ENCODE assay signal across 8 cellular contexts in the genomic region with DNA sequence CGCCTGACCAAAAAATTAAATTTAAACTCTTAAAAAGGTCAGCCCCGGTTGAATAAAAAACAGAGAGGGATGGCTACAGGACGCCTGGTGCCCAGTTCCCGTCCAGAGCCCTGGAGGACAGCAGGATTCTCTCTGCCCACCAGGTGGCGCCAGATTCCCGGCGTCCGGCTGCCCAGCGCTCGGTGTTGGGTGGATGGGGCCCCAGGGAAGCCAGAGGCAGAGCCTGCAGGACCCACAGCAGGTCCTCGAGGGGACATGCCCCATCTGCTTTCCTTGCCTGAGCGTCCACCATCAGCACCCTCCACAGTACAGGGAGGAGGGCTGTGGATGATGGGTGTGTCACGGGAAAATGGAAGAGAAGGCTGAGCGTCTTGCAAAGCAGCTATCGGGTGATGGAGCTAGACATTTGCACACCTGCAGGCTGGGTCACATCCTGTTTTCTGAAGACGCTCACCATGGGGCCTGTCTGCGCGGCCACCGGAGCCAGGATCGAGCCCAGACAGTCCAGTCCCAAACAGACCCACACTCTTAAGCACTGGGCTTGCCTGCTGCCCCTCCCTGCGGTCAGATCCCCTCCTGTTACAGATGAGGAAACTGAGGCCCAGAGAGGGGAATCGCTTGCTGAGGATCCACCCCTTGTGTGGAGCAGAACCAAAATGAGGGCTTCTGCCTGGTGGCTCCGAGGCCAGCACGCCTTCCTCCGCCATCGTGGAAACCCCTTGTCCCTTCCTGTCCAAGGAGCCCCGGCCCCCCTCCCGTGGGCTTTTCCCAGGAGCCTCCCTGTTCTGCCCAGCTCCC. TPM values are rescaled to one million over a fixed set of nuclear protein-coding genes. Genes with fewer than 3 reads are reported as not detected.
A peak's percentile ranks its signal among the peaks of the same experiment; 100 is the strongest.
DNase-seq lines count a peak whose midpoint lies in the region; ATAC-seq lines count a peak whose summit lies in the region.

No MANE protein-coding gene starts in this region.

- no peak overlapping the region for H4K8ac ChIP-seq in mesendoderm (ENCODE audit: low read depth, low read length)

- CTCF ChIA-PET in activated CD4-positive, alpha-beta memory T cell treated with anti-CD3 and anti-CD28 coated beads, Interleukin-2, amount 10 ng/mL, durations not matched to agents 7 days and 5 days (lab: Charles Lee): interaction anchor here (0.6 to 7.0 kb wide), 25 partner anchors 8 to 358 kb away, joined by 3 to 115 read pairs (median 4); a partner anchor contains a TSS

- H3K4me2 ChIP-seq in mesendoderm (ENCODE audit: low read length): no peak overlapping the region

- H3K18ac ChIP-seq in mesendoderm (ENCODE audit: low read length): peak overlapping the region; percentile 8

- H3K79me2 ChIP-seq in mesendoderm (ENCODE audit: control insufficient read depth, insufficient read depth, low read length): no peaks in the 10 kb centered on the region

- no peak overlapping the region for H2BK5ac ChIP-seq in mesendoderm (ENCODE audit: low read length)

- peak overlapping the region; percentile 44 for H3K4me3 Mint-ChIP-seq in activated CD4-positive, alpha-beta memory T cell treated with anti-CD3 and anti-CD28 coated beads, Interleukin-2, amount 10 ng/mL, durations not matched to agents 7 days and 5 days

- ATAC-seq in HG03103 (IDR thresholded peaks at IDR 0.05; ENCODE audit: low read depth, unreplicated experiment) (peak; percentile 69), GM18502 (IDR thresholded peaks at IDR 0.05; ENCODE audit: poor library complexity, unreplicated experiment) (no peak)

- no peak overlapping the region for H2AK5ac ChIP-seq in mesendoderm (ENCODE audit: low read length)

- H2BK15ac ChIP-seq in mesendoderm (replicated peaks; ENCODE audit: low read depth): no peak overlapping the region

- H4K5ac ChIP-seq in mesendoderm (ENCODE audit: low read length): no peak overlapping the region

- WGBS in mesendoderm (ENCODE audit: extremely low coverage, insufficient coverage, low lambda C conversion rate): no CpG with 5 or more reads among the region's 28 CpGs

- peak overlapping the region; percentile 18 for H2BK120ac ChIP-seq in mesendoderm (ENCODE audit: low read depth, low read length)

- H3K79me1 ChIP-seq in mesendoderm (ENCODE audit: low read length): no peaks in the 10 kb centered on the region

- H3K4ac ChIP-seq in mesendoderm (ENCODE audit: low read depth, low read length): peak overlapping the region; percentile 23

- no peaks in the 10 kb centered on the region for H3K9me3 Mint-ChIP-seq in activated CD4-positive, alpha-beta memory T cell treated with anti-CD3 and anti-CD28 coated beads, Interleukin-2, amount 10 ng/mL, durations not matched to agents 7 days and 5 days

- no peak overlapping the region for H3K4me3 ChIP-seq in mesendoderm (ENCODE audit: low read length)

- H3K27me3 ChIP-seq in mesendoderm (ENCODE audit: insufficient read depth, low read length, poor library complexity): no peaks in the 10 kb centered on the region

- H3K27ac Mint-ChIP-seq in activated CD4-positive, alpha-beta memory T cell treated with anti-CD3 and anti-CD28 coated beads, Interleukin-2, amount 10 ng/mL, durations not matched to agents 7 days and 5 days: no peak overlapping the region

- POLR2A ChIA-PET in activated CD4-positive, alpha-beta memory T cell treated with anti-CD3 and anti-CD28 coated beads, Interleukin-2, amount 10 ng/mL, durations not matched to agents 7 days and 5 days (lab: Charles Lee): interaction anchor here (0.6 to 9.8 kb wide), 5 partner anchors 9 to 146 kb away, joined by 3 to 134 read pairs (median 4); a partner anchor contains a TSS

- peaks cover 15% of the 10 kb centered on the region for H3K4me1 ChIP-seq in mesendoderm (ENCODE audit: control insufficient read depth, low read depth, low read length)

- peak overlapping the region; percentile 40 for H3K27ac ChIP-seq in mesendoderm (ENCODE audit: low read depth, low read length)

- peaks cover 26% of the 10 kb centered on the region for H3K27me3 Mint-ChIP-seq in activated CD4-positive, alpha-beta memory T cell treated with anti-CD3 and anti-CD28 coated beads, Interleukin-2, amount 10 ng/mL, durations not matched to agents 7 days and 5 days

- DNase-seq in GDM1 (lab: John Stamatoyannopoulos, UW) (peak; percentile 43), NCI-H748 (lab: John Stamatoyannopoulos, UW; ENCODE audit: unreplicated experiment) (peak; percentile 71), ecto neural progenitor cell (ENCODE audit: low spot score) (peak; percentile 92), mesendoderm (peak; percentile 84)
- DNase-seq in activated CD4-positive, alpha-beta memory T cell treated with anti-CD3 and anti-CD28 coated beads, Interleukin-2, amount 10 ng/mL, durations not matched to agents 7 days and 5 days: peak; percentile 86
- peak; percentile 69 to 77 for DNase-seq in stimulated activated CD8-positive, alpha-beta memory T cell treated with anti-CD3 and anti-CD28 coated beads, Interleukin-2, amount 100 ng/mL, for 1 hour (ENCODE audit: low read depth in 2 of 2)

- H3K36me3 Mint-ChIP-seq in activated CD4-positive, alpha-beta memory T cell treated with anti-CD3 and anti-CD28 coated beads, Interleukin-2, amount 10 ng/mL, durations not matched to agents 7 days and 5 days (ENCODE audit: low read depth): no peaks in the 10 kb centered on the region

- H3K23ac ChIP-seq in mesendoderm (ENCODE audit: low read length): no peak overlapping the region

- H3K36me3 ChIP-seq in mesendoderm (ENCODE audit: control insufficient read depth, insufficient read depth, low read length): no peaks in the 10 kb centered on the region

- peaks cover 37% of the 10 kb centered on the region for H3K4me1 Mint-ChIP-seq in activated CD4-positive, alpha-beta memory T cell treated with anti-CD3 and anti-CD28 coated beads, Interleukin-2, amount 10 ng/mL, durations not matched to agents 7 days and 5 days

- H3K9ac ChIP-seq in mesendoderm (ENCODE audit: low read length): no peak overlapping the region

- H3K56ac ChIP-seq in mesendoderm (ENCODE audit: low read length): peak overlapping the region; percentile 76

RNA-seq across cellular contexts. Expression of a gene that starts 18.5 kb away (rescaled TPM):
- total RNA-seq in activated CD4-positive, alpha-beta memory T cell treated with anti-CD3 and anti-CD28 coated beads, Interleukin-2, amount 10 ng/mL, durations not matched to agents 7 days and 5 days: 10 to 100 TPM; 24.9 to 25.0 TPM
- polyA plus RNA-seq in mesendoderm (2013, experiment 1 of 2): 1.5 TPM
- 1.3 TPM for polyA plus RNA-seq in mesendoderm (2013, experiment 2 of 2)
